In genomic region chr6:35181933-35182612, GRCh38 we compare ENCODE assay signal across 8 cellular contexts. TPM values are rescaled to one million over a fixed set of nuclear protein-coding genes. Genes with fewer than 3 reads are reported as not detected.
DNase-seq lines count a peak whose midpoint lies in the region; ATAC-seq, FAIRE-seq and TF ChIP-seq lines count a peak whose summit lies in the region.

No MANE protein-coding gene starts in this region.

- peak overlapping the region; percentile 86 to 99 for H3K27ac ChIP-seq in A549
- H3K27ac ChIP-seq in left lung, result peak overlapping the region; percentile 37 to 45
- no peak overlapping the region for H3K27ac ChIP-seq in suprapubic skin

- H3K9me3 Mint-ChIP-seq in activated naive CD4-positive, alpha-beta T cell treated with anti-CD3 and anti-CD28 coated beads, Interleukin-2, amount 50 U/mL, for 72 hours, result no peaks in the 10 kb centered on the region

- DNase-seq in A549 (ENCODE audit: low read depth in 1 of 2, low spot score in 1 of 2) (peak; percentile 45 to 72), bronchial epithelial cell (ENCODE audit: low read depth) (peak; percentile 76), left lung (peak; percentile 76 to 82), NAMALWA (ENCODE audit: low spot score) (no peak), AML-193 (lab: John Stamatoyannopoulos, UW) (no peak), suprapubic skin (ENCODE audit: low spot score in 2 of 2) (no peak)
- DNase-seq in activated naive CD4-positive, alpha-beta T cell treated with anti-CD3 and anti-CD28 coated beads, Interleukin-2, amount 50 U/mL, for 72 hours (ENCODE audit: low spot score in 2 of 2), result no peak

- peak; percentile 64 to 74; a peak in 5 of 6 replicates for ATAC-seq in A549
- ATAC-seq in left lung, result peak; percentile 61
- no peak for ATAC-seq in activated naive CD4-positive, alpha-beta T cell treated with anti-CD3 and anti-CD28 coated beads, Interleukin-2, amount 50 U/mL, for 72 hours

- no peak for TF ChIP-seq POLR2A in A549 (IDR thresholded peaks at IDR 0.05; ENCODE audit: low read length)
- TF ChIP-seq POLR2A in suprapubic skin (IDR thresholded peaks at IDR 0.05), result no peak

- TF ChIP-seq EP300 in A549 (IDR thresholded peaks at IDR 0.05), result no peak
- peak; percentile 37; the same call in 1 of the 2 replicates for TF ChIP-seq EP300 in Ishikawa (IDR thresholded peaks at IDR 0.05; ENCODE audit: borderline replicate concordance)
- no peak for TF ChIP-seq EP300 in suprapubic skin (IDR thresholded peaks at IDR 0.05)

- POLR2A ChIA-PET in A549 (lab: Yijun Ruan, JAX), result no interaction called here

- 0 out of 3 replicates have a peak overlapping the region, but pooled peaks have one; percentile 29 for H3K4me3 ChIP-seq in A549
- H3K4me3 ChIP-seq in bronchial epithelial cell (ENCODE audit: low read depth, low read length), result no peak overlapping the region
- H3K4me3 ChIP-seq in left lung, result no peak overlapping the region
- no peak overlapping the region for H3K4me3 ChIP-seq in suprapubic skin

- TF ChIP-seq RAD21 in A549 (conservative IDR thresholded peaks at IDR 0.05 in 1 of 2, IDR thresholded peaks at IDR 0.05 in 1 of 2), result no peak
- no peak for TF ChIP-seq RAD21 in Ishikawa (IDR thresholded peaks at IDR 0.05; ENCODE audit: low read depth)

- TF ChIP-seq CTCF in A549 (IDR thresholded peaks at IDR 0.05) (no peak), bronchial epithelial cell (IDR thresholded peaks at IDR 0.05; ENCODE audit: insufficient read depth, low read length, severe bottlenecking) (no peak), left lung (IDR thresholded peaks at IDR 0.05) (no peak), suprapubic skin (IDR thresholded peaks at IDR 0.05) (no peak)

- intact Hi-C loops in left lung (cut with DNase I), result no loop called here

- H3K27me3 ChIP-seq in bronchial epithelial cell (ENCODE audit: control insufficient read depth, insufficient read depth, low read length) (no peaks in the 10 kb centered on the region), left lung (peaks cover 0 to 11% of the 10 kb centered on the region in 2 donors), suprapubic skin (no peaks in the 10 kb centered on the region)

- FAIRE-seq in A549 (lab: Jason Lieb, UNC) (no peak), bronchial epithelial cell (lab: Jason Lieb, UNC) (no peak)

- no peak overlapping the region for H3K27ac Mint-ChIP-seq in activated naive CD4-positive, alpha-beta T cell treated with anti-CD3 and anti-CD28 coated beads, Interleukin-2, amount 50 U/mL, for 72 hours

- peak overlapping the region; percentile 95 for H3K4me2 ChIP-seq in A549

- 26% methylated on average over 16 of the region's 55 CpGs for WGBS in A549 (ENCODE audit: missing lambda C conversion rate)
- WGBS in suprapubic skin, result 9% methylated on average over 27 of the region's 55 CpGs

- CTCF ChIA-PET in A549 (lab: Yijun Ruan, JAX), result interaction anchor here (0.6 to 2.2 kb wide), 5 partner anchors 13 to 572 kb away, joined by 3 to 9 read pairs (median 3); no protein-coding TSS in a partner anchor

- H3K9me3 ChIP-seq in A549 (no peaks in the 10 kb centered on the region), left lung (no peaks in the 10 kb centered on the region), suprapubic skin (no peaks in the 10 kb centered on the region)

- H3K36me3 Mint-ChIP-seq in activated naive CD4-positive, alpha-beta T cell treated with anti-CD3 and anti-CD28 coated beads, Interleukin-2, amount 50 U/mL, for 72 hours, result no peaks in the 10 kb centered on the region

- H3K4me1 ChIP-seq in A549 (peaks cover 64% of the 10 kb centered on the region), left lung (peaks cover 9 to 17% of the 10 kb centered on the region in 2 donors), suprapubic skin (peaks cover 14% of the 10 kb centered on the region)

- no peaks in the 10 kb centered on the region for H3K36me3 ChIP-seq in bronchial epithelial cell (ENCODE audit: control insufficient read depth, insufficient read depth, low read length)
- no peaks in the 10 kb centered on the region for H3K36me3 ChIP-seq in left lung
- no peaks in the 10 kb centered on the region for H3K36me3 ChIP-seq in suprapubic skin

TF ChIP-seq in A549, 52 proteins besides CTCF, POLR2A, EP300 and RAD21 (continues in another document):
- TF ChIP-seq MAZ (IDR thresholded peaks at IDR 0.05; ENCODE audit: borderline replicate concordance, low read depth, low read length) (no peak), HDAC2 (IDR thresholded peaks at IDR 0.05) (no peak), GATA3 (IDR thresholded peaks at IDR 0.05; ENCODE audit: borderline replicate concordance) (no peak), FOSB (CRISPR knock-in tag; IDR thresholded peaks at IDR 0.05) (no peak), E2F6 (IDR thresholded peaks at IDR 0.05; ENCODE audit: borderline replicate concordance, low read depth) (peak; percentile 62; the same call in 1 of the 2 replicates), FOSL2 (IDR thresholded peaks at IDR 0.05) (no peak), FOSL2 (CRISPR knock-in tag; IDR thresholded peaks at IDR 0.05) (peak; percentile 24; the same call in 1 of the 2 replicates), CEBPB (IDR thresholded peaks at IDR 0.05) (no peak), CBX8 (IDR thresholded peaks at IDR 0.05) (no peak), ZSCAN20 (CRISPR knock-in tag; IDR thresholded peaks at IDR 0.05) (no peak), HOXB5 (CRISPR knock-in tag; IDR thresholded peaks at IDR 0.05) (0 out of 2 replicates have a peak, but pooled peaks have one; percentile 26), JUNB (IDR thresholded peaks at IDR 0.05) (no peak), NR3C1 (IDR thresholded peaks at IDR 0.05) (no peak), HOXA7 (CRISPR knock-in tag; IDR thresholded peaks at IDR 0.05) (no peak), MAX (IDR thresholded peaks at IDR 0.05) (peak; percentile 53), EHMT2 (IDR thresholded peaks at IDR 0.05; ENCODE audit: low read depth) (no peak)

TF ChIP-seq in Ishikawa, 13 proteins besides CTCF, POLR2A, EP300 and RAD21:
- TF ChIP-seq ZBTB7A (IDR thresholded peaks at IDR 0.05; ENCODE audit: low read depth) (0 out of 2 replicates have a peak, but pooled peaks have one; percentile 29), MAX (IDR thresholded peaks at IDR 0.05) (peak; percentile 57; the same call in 1 of the 2 replicates), FOXM1 (IDR thresholded peaks at IDR 0.05; ENCODE audit: borderline replicate concordance, low read depth) (no peak), TCF12 (IDR thresholded peaks at IDR 0.05; ENCODE audit: low read depth) (peak; percentile 67), NFIC (IDR thresholded peaks at IDR 0.05) (peak; percentile 99), TEAD4 (IDR thresholded peaks at IDR 0.05) (peak; percentile 85), CEBPB (IDR thresholded peaks at IDR 0.05) (no peak), EGR1 (IDR thresholded peaks at IDR 0.05) (0 out of 2 replicates have a peak, but pooled peaks have one; percentile 21)
TF ChIP-seq in Ishikawa: peak in this region for 6.

RNA-seq across cellular contexts. Expression of gene SCUBE3, which starts 31.7 kb away (rescaled TPM):
- polyA plus RNA-seq in A549 (2011; rRNA removed) (0.06 and 0.09 TPM in 2 replicates), A549 (2017; fragmentation: RNase III; extraction: RNeasy Plus Mini Kit Qiagen cat#74134 plus additional on column Dnase treatment) (0.07 to 0.13 TPM (median 0.09 TPM) in 3 replicates)
- polyA plus RNA-seq in A549 (2012; cell fraction: cytosol; rRNA removed), result 0.03 and 0.05 TPM in 2 replicates
- 0.11 TPM in 2 replicates for polyA plus RNA-seq in A549 (2012; cell fraction: nucleus; rRNA removed)
- 0.04 and 0.15 TPM in 2 replicates for polyA minus RNA-seq in A549 (2011; rRNA and poly(A)+ RNA removed)
- total RNA-seq in bronchial epithelial cell (not detected in 2 replicates), left lung (1 to 10 TPM; 2.2 TPM), suprapubic skin (1 to 10 TPM in 1 of 4 donors, under 1 TPM in 3; 0.23 to 1.1 (median 0.73) TPM)
- under 1 TPM in 1 of 2 donors, not detected in 1; 0.04 TPM for total RNA-seq in activated naive CD4-positive, alpha-beta T cell treated with anti-CD3 and anti-CD28 coated beads, Interleukin-2, amount 50 U/mL, for 72 hours

RNA-seq across cellular contexts. Expression of gene TCP11, which starts 40.9 kb away (rescaled TPM):
- polyA plus RNA-seq in A549 (2011; rRNA removed), result 0.06 and 0.11 TPM in 2 replicates
- polyA plus RNA-seq in A549 (2012; cell fraction: cytosol; rRNA removed), result 0.04 TPM in 1 of 2 replicates, not detected in the other
- polyA plus RNA-seq in A549 (2012; cell fraction: nucleus; rRNA removed), result not detected in 2 replicates
- polyA plus RNA-seq in A549 (2017; fragmentation: RNase III; extraction: RNeasy Plus Mini Kit Qiagen cat#74134 plus additional on column Dnase treatment), result not detected in 3 replicates
- polyA minus RNA-seq in A549 (2011; rRNA and poly(A)+ RNA removed), result 0.21 TPM in 1 of 2 replicates, not detected in the other
- not detected in 2 replicates for total RNA-seq in bronchial epithelial cell
- total RNA-seq in left lung, result under 1 TPM in 1 of 2 donors, not detected in 1; 0.35 TPM
- total RNA-seq in suprapubic skin, result 1 to 10 TPM in 1 of 4 donors, not detected in 3; 4.2 TPM
- not detected for total RNA-seq in activated naive CD4-positive, alpha-beta T cell treated with anti-CD3 and anti-CD28 coated beads, Interleukin-2, amount 50 U/mL, for 72 hours

Comparison
In these comparisons a context has a peak if more than half of its experiments do, and no peak if none do; other contexts are left out.
1. ATAC-seq: peak in A549 (2 of 2) and left lung (single experiment); none in activated naive CD4-positive, alpha-beta T cell treated with anti-CD3 and anti-CD28 coated beads, Interleukin-2, amount 50 U/mL, for 72 hours (0 of 2).
2. DNase-seq: peak in A549 (2 of 2), bronchial epithelial cell (single experiment) and left lung (2 of 2); none in NAMALWA (single experiment), AML-193 (0 of 2), suprapubic skin (0 of 2) and activated naive CD4-positive, alpha-beta T cell treated with anti-CD3 and anti-CD28 coated beads, Interleukin-2, amount 50 U/mL, for 72 hours (0 of 2).